Comparison of ENCODE assay signal across 13 cellular contexts in the genomic region with DNA sequence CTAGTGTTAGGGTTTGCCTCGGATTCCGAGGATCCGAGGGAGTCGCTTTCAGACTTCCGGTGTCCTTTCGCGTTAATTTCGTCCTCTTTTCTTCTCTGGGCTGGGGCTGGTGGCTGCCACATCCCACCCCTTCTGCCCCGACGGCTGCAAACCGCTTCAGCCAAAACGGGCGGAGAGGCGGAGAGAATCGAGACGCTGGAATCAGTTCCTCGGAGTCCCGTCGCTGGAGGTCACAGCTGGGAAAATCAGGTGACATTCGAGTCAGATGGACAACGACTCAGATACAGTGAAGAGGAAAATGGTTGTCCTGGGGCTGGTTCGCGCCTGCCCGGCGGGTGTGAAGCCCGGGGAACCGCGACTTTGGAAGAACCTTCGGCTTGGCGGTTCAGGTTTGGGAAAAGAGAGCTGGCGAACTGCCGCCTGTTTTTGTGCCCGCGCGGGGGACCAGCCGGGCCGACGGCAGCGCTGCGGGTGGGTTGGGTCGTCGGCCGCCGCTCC. TPM values are rescaled to one million over a fixed set of nuclear protein-coding genes. Genes with fewer than 3 reads are reported as not detected.
DNase-seq lines count a peak whose midpoint lies in the region; ATAC-seq, FAIRE-seq and TF ChIP-seq lines count a peak whose summit lies in the region.
"Had no signal": no experiment of that assay in that cellular context is flagged by ENCODE, and none has a peak within 500 bp of the region (broad histone marks: within the 10 kb centered on the region; RNA-seq: fewer than 3 reads in every experiment).

No MANE protein-coding gene starts in this region.

- TF ChIP-seq CTCF in osteoblast (IDR thresholded peaks at IDR 0.05; ENCODE audit: extremely low read depth, low read depth, low read length) = no peak

- DNase-seq in NCI-H82 (lab: John Stamatoyannopoulos, UW) (peak; percentile 13), NCI-H82 treated with DMSO at 0.1 percent for 48 hours (lab: John Stamatoyannopoulos, UW; ENCODE audit: unreplicated experiment) (no peak), frontal cortex (ENCODE audit: low spot score in 2 of 2) (peak; percentile 26 to 29), osteoblast (ENCODE audit: insufficient read length, low spot score, missing footprints) (peak; percentile 74), NCI-H1105 (lab: John Stamatoyannopoulos, UW) (no peak), NCI-H2107 treated with DMSO at 0.1 percent for 48 hours (lab: John Stamatoyannopoulos, UW; ENCODE audit: unreplicated experiment) (no peak)
- DNase-seq: caudate nucleus, EL, SHP77 treated with DMSO at 0.1 percent for 48 hours had no signal

- H3K27me3 ChIP-seq in HUES64 (ENCODE audit: insufficient read depth, low read length) (peaks cover 100% of the 10 kb centered on the region), osteoblast (ENCODE audit: insufficient read depth, low read length) (peaks cover 96% of the 10 kb centered on the region)

- H3K4me2 ChIP-seq in osteoblast (ENCODE audit: insufficient read depth, low read length) = peak overlapping the region; percentile 36

- H3K4me3 ChIP-seq in HUES64 (ENCODE audit: low read length) = peak overlapping the region; percentile 22; the same call in 1 of the 2 replicates
- no peak overlapping the region for H3K4me3 ChIP-seq in osteoblast (ENCODE audit: insufficient read depth, low read length)

- no peak overlapping the region for H3K9ac ChIP-seq in HUES64 (ENCODE audit: low read depth, low read length)

- H3K27ac ChIP-seq in HUES64 (ENCODE audit: low read depth, low read length) (no peak overlapping the region), osteoblast (ENCODE audit: low read depth, low read length) (no peak overlapping the region)

- no peaks in the 10 kb centered on the region for H4K20me1 ChIP-seq in osteoblast (ENCODE audit: insufficient read depth, low read length)

- no peak for ATAC-seq in GM21576 (IDR thresholded peaks at IDR 0.05; ENCODE audit: unreplicated experiment)

- H3K4me1 ChIP-seq in HUES64 (ENCODE audit: insufficient read depth, low read length) (peaks cover 43% of the 10 kb centered on the region), osteoblast (ENCODE audit: insufficient read depth, low read length) (no peaks in the 10 kb centered on the region)

- no peaks in the 10 kb centered on the region for H3K9me3 ChIP-seq in HUES64 (ENCODE audit: insufficient read depth, low read depth, low read length)
- H3K9me3 ChIP-seq in osteoblast (ENCODE audit: low read depth, low read length) = no peaks in the 10 kb centered on the region

- no peaks in the 10 kb centered on the region for H3K79me2 ChIP-seq in osteoblast (ENCODE audit: insufficient read depth, low read length)

- H3K36me3 ChIP-seq in HUES64 (ENCODE audit: insufficient read depth, low read length) (no peaks in the 10 kb centered on the region), osteoblast (ENCODE audit: insufficient read depth, low read length) (no peaks in the 10 kb centered on the region)

- H2AFZ ChIP-seq in osteoblast (ENCODE audit: low read length) = peak overlapping the region; percentile 2

- no peak for FAIRE-seq in frontal cortex (lab: Jason Lieb, UNC)

- 2% methylated on average over 44 of the region's 44 CpGs for WGBS in HUES64

RNA-seq across cellular contexts. Expression of gene NKX2-5, which starts 8.9 kb away (rescaled TPM):
- polyA plus RNA-seq in HUES64 (2013, experiment 1 of 2) = 0.25 TPM
- polyA plus RNA-seq in HUES64 (2013, experiment 2 of 2) = 0.51 TPM
- total RNA-seq in frontal cortex = not detected
- total RNA-seq in osteoblast = under 0.01 TPM in 1 of 2 replicates, not detected in the other
- total RNA-seq: liver had no signal
- polyA plus RNA-seq: AG04450, liver had no signal

Comparison
In these comparisons a context has a peak if more than half of its experiments do, and no peak if none do; other contexts are left out.
1. DNase-seq: peak in NCI-H82 (single experiment), frontal cortex (2 of 2) and osteoblast (single experiment); none in NCI-H82 treated with DMSO at 0.1 percent for 48 hours (single experiment), NCI-H1105 (single experiment) and NCI-H2107 treated with DMSO at 0.1 percent for 48 hours (single experiment).